In the genomic region with DNA sequence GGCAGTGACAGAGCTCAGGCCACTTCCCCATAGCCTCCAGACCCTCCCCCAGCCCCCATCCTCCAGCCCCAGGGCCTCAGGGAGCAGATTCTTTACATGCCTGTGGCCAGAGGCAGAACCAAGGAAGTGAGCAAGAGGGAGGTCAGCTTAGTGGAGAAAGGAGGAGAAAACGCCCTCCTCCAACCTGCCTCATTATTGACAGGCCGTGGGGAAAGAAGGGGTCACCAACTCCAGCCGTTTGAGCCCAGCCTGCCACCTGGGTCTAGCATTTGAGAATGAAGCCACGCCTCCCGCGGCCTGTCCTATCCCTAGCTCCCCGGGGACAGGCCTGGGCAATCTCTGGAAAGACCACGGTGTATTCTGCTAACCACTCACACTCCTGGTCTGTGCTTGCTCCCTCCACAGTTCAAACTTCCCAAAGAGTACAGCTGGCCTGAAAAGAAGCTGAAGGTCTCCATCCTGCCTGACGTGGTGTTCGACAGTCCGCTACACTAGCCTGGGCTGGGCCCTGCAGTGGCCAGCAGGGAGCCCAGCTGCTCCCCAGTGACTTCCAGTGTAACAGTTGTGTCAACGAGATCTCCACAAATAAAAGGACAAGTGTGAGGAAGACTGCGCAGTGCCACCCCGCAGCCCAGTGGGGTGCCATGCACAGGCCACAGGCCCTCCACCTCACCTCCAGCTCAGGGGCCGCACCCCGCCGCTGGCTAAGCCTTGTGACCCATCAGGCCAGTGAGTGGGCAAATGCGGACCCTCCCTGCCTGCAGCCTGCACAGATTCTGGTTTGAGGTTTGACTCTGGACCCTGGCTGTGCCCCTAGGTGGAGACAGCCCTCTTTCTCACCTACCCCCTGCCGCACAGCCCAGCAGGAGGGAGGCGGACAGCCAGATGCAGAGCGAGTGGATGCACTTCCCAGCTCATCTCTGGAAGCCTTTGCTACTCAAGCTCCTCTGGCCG, we compare ENCODE assay signal across 9 cellular contexts. TPM values are rescaled to one million over a fixed set of nuclear protein-coding genes. Genes with fewer than 3 reads are reported as not detected.
DNase-seq lines count a peak whose midpoint lies in the region; ATAC-seq, FAIRE-seq and TF ChIP-seq lines count a peak whose summit lies in the region.
"Had no signal": no experiment of that assay in that cellular context is flagged by ENCODE, and none has a peak within 500 bp of the region (broad histone marks: within the 10 kb centered on the region; RNA-seq: fewer than 3 reads in every experiment).

No MANE protein-coding gene starts in this region.

- no peak overlapping the region for H3K4me3 ChIP-seq in bronchial epithelial cell (ENCODE audit: low read depth, low read length)
- no peak overlapping the region for H3K4me3 ChIP-seq in left lung
- no peak overlapping the region for H3K4me3 ChIP-seq in vagina

- TF ChIP-seq CTCF in bronchial epithelial cell (IDR thresholded peaks at IDR 0.05; ENCODE audit: insufficient read depth, low read length, severe bottlenecking) = no peak
- TF ChIP-seq CTCF in left lung (IDR thresholded peaks at IDR 0.05) = no peak
- no peak for TF ChIP-seq CTCF in vagina (IDR thresholded peaks at IDR 0.05)

- TF ChIP-seq POLR2A in vagina (IDR thresholded peaks at IDR 0.05) = no peak

- H3K27me3 ChIP-seq in bronchial epithelial cell (ENCODE audit: control insufficient read depth, insufficient read depth, low read length) (no peaks in the 10 kb centered on the region), left lung (no peaks in the 10 kb centered on the region), vagina (no peaks in the 10 kb centered on the region)

- peaks cover 2% of the 10 kb centered on the region for H3K36me3 ChIP-seq in bronchial epithelial cell (ENCODE audit: control insufficient read depth, insufficient read depth, low read length)
- H3K36me3 ChIP-seq in left lung = peaks cover 0 to 12% of the 10 kb centered on the region in 2 donors
- peaks cover 0 to 16% of the 10 kb centered on the region in 2 donors for H3K36me3 ChIP-seq in vagina

- intact Hi-C loops in Right ventricle myocardium inferior (cut with DNase I) = no loop called here
- intact Hi-C loops in cardiac septum (cut with DNase I) = no loop called here
- intact Hi-C loops in left lung (cut with DNase I) = no loop called here
- intact Hi-C loops in vagina (cut with DNase I) = no loop called here

- H3K4me1 ChIP-seq in left lung (peaks cover 49 to 86% of the 10 kb centered on the region in 2 donors), vagina (peaks cover 76% of the 10 kb centered on the region)

- H3K9me3 ChIP-seq in left lung (no peaks in the 10 kb centered on the region), vagina (no peaks in the 10 kb centered on the region)

- FAIRE-seq in bronchial epithelial cell (lab: Jason Lieb, UNC) = peak; percentile 13

- DNase-seq in Right ventricle myocardium inferior (ENCODE audit: missing footprints) = peak; percentile 60
- no peak for DNase-seq in cardiac septum (ENCODE audit: low spot score)
- peak; percentile 72 for DNase-seq in bronchial epithelial cell (ENCODE audit: low read depth)
- peak in 1 of 2 donors; percentile 60 for DNase-seq in left lung
- no peak for DNase-seq in vagina (ENCODE audit: extremely low spot score in 2 of 2)
- DNase-seq in activated CD4-positive, alpha-beta T cell treated with anti-CD3 and anti-CD28 coated beads, Interleukin-2, amount 50 U/mL, for 1 hour = no peak
- DNase-seq in DMS79 (lab: John Stamatoyannopoulos, UW) = no peak

- H3K27ac ChIP-seq in left lung (peak overlapping the region; percentile 33 to 76), vagina (peak overlapping the region; percentile 24)
- H3K27ac ChIP-seq: C4-2B had no signal

- ATAC-seq in Right ventricle myocardium inferior = no peak
- peak; percentile 9 for ATAC-seq in left lung
- no peak for ATAC-seq in HG03095 (IDR thresholded peaks at IDR 0.05; ENCODE audit: unreplicated experiment)

RNA-seq across cellular contexts. Expression of a gene that starts 14.3 kb away (rescaled TPM):
- 109 TPM for total RNA-seq in Right ventricle myocardium inferior
- total RNA-seq in cardiac septum = 99.6 TPM
- total RNA-seq in bronchial epithelial cell = 31.1 and 41.2 TPM in 2 replicates
- 100 to 1,000 TPM; 123 to 180 TPM for total RNA-seq in left lung
- 126 TPM for total RNA-seq in vagina

Comparison
In these comparisons a context has a peak if more than half of its experiments do, and no peak if none do; other contexts are left out.
1. DNase-seq: peak in Right ventricle myocardium inferior (single experiment) and bronchial epithelial cell (single experiment); none in cardiac septum (single experiment), vagina (0 of 2), activated CD4-positive, alpha-beta T cell treated with anti-CD3 and anti-CD28 coated beads, Interleukin-2, amount 50 U/mL, for 1 hour (single experiment) and DMS79 (single experiment).